8 cellular contexts compared by ENCODE assay signal in genomic region chr4:140756292-140757219, GRCh38. TPM values are rescaled to one million over a fixed set of nuclear protein-coding genes. Genes with fewer than 3 reads are reported as not detected.
DNase-seq lines count a peak whose midpoint lies in the region; ATAC-seq, FAIRE-seq and TF ChIP-seq lines count a peak whose summit lies in the region.

TSS of gene TBC1D9 (minus strand) at chr4:140756385. CDS start at chr4:140756045, 340 bp downstream.

- H3K4me1 Mint-ChIP-seq in stimulated activated naive B cell treated with anti-CD40 and anti-IgM and Interleukin-4, amounts not matched to agents 10 μg/mL and 1 μg/mL and 100 μg/mL, for 72 hours = peaks cover 27 to 73% of the 10 kb centered on the region in 2 donors

- TF ChIP-seq CTCF in A549 (IDR thresholded peaks at IDR 0.05) (peak; percentile 26; the same call in 2 of the 3 replicates), GM12864 (IDR thresholded peaks at IDR 0.05; ENCODE audit: low read depth, low read length, missing control alignments) (peak; percentile 1)

- H3K27me3 Mint-ChIP-seq in stimulated activated naive B cell treated with anti-CD40 and anti-IgM and Interleukin-4, amounts not matched to agents 10 μg/mL and 1 μg/mL and 100 μg/mL, for 72 hours = no peaks in the 10 kb centered on the region

- no peaks in the 10 kb centered on the region for H3K36me3 ChIP-seq in effector memory CD4-positive, alpha-beta T cell (ENCODE audit: control insufficient read depth, insufficient read depth, low read length)

- no peaks in the 10 kb centered on the region for H3K9me3 Mint-ChIP-seq in stimulated activated naive B cell treated with anti-CD40 and anti-IgM and Interleukin-4, amounts not matched to agents 10 μg/mL and 1 μg/mL and 100 μg/mL, for 72 hours

- peaks cover 0 to 5% of the 10 kb centered on the region in 2 donors for H3K36me3 Mint-ChIP-seq in stimulated activated naive B cell treated with anti-CD40 and anti-IgM and Interleukin-4, amounts not matched to agents 10 μg/mL and 1 μg/mL and 100 μg/mL, for 72 hours

- H3K27ac Mint-ChIP-seq in stimulated activated naive B cell treated with anti-CD40 and anti-IgM and Interleukin-4, amounts not matched to agents 10 μg/mL and 1 μg/mL and 100 μg/mL, for 72 hours = peak within 1 kb of the TSS; percentile 91

- no peaks in the 10 kb centered on the region for H3K9me3 ChIP-seq in A549
- no peaks in the 10 kb centered on the region for H3K9me3 ChIP-seq in effector memory CD4-positive, alpha-beta T cell (ENCODE audit: control insufficient read depth, low read length)

- CTCF ChIA-PET in A549 (lab: Yijun Ruan, JAX) = interaction anchor here (0.6 to 1.5 kb wide), 16 partner anchors 8 to 147 kb away, joined by 3 to 6 read pairs (median 4); no protein-coding TSS in a partner anchor

- 1% methylated on average over 30 of the region's 79 CpGs for WGBS in A549 (ENCODE audit: missing lambda C conversion rate)

- H3K4me1 ChIP-seq in A549 = peaks cover 13% of the 10 kb centered on the region; the same call in 2 of the 3 replicates
- H3K4me1 ChIP-seq in effector memory CD4-positive, alpha-beta T cell (ENCODE audit: control insufficient read depth, insufficient read depth, low read length, poor library complexity, severe bottlenecking) = no peaks in the 10 kb centered on the region

- H3K27ac ChIP-seq in A549 = peak within 1 kb of the TSS; percentile 86 to 88
- H3K27ac ChIP-seq in effector memory CD4-positive, alpha-beta T cell (ENCODE audit: insufficient read depth, low read length, poor library complexity, severe bottlenecking) = no peak within 1 kb of the TSS

- peaks cover 8% of the 10 kb centered on the region for H3K27me3 ChIP-seq in effector memory CD4-positive, alpha-beta T cell (replicated peaks; ENCODE audit: control insufficient read depth, insufficient read depth, low read length, poor library complexity, severe bottlenecking)

- peak within 1 kb of the TSS; percentile 70 for H3K4me2 ChIP-seq in A549

- TF ChIP-seq RAD21 in A549 (conservative IDR thresholded peaks at IDR 0.05 in 1 of 2, IDR thresholded peaks at IDR 0.05 in 1 of 2) = peak in 1 of 2 experiments; percentile 15; a peak in 2 of 5 replicates

- no peak for FAIRE-seq in A549 (lab: Jason Lieb, UNC)

- peak within 1 kb of the TSS; percentile 77 for H3K4me3 ChIP-seq in A549
- peak within 1 kb of the TSS; percentile 76 for H3K4me3 ChIP-seq in GM12864 (ENCODE audit: low read depth, low read length)
- H3K4me3 ChIP-seq in effector memory CD4-positive, alpha-beta T cell (ENCODE audit: insufficient read depth, low read depth, low read length, poor library complexity, severe bottlenecking) = peak within 1 kb of the TSS; percentile 46

- peak; percentile 85 to 86 for ATAC-seq in A549
- ATAC-seq in HG02798 (IDR thresholded peaks at IDR 0.05; ENCODE audit: poor library complexity, unreplicated experiment) = peak; percentile 39
- peak; percentile 85 for ATAC-seq in left lobe of liver
- ATAC-seq in stimulated activated naive B cell treated with anti-CD40 and anti-IgM and Interleukin-4, amounts not matched to agents 10 μg/mL and 1 μg/mL and 100 μg/mL, for 72 hours (replicated peaks) = peak; percentile 64

- TF ChIP-seq POLR2A in A549 (IDR thresholded peaks at IDR 0.05; ENCODE audit: low read length) = peak; percentile 51; the same call in 1 of the 2 replicates

- peak within 1 kb of the TSS; percentile 86 to 93 for H3K4me3 Mint-ChIP-seq in stimulated activated naive B cell treated with anti-CD40 and anti-IgM and Interleukin-4, amounts not matched to agents 10 μg/mL and 1 μg/mL and 100 μg/mL, for 72 hours

- TF ChIP-seq EP300 in A549 (IDR thresholded peaks at IDR 0.05) = no peak

- POLR2A ChIA-PET in A549 (lab: Yijun Ruan, JAX) = interaction anchor here (0.9 to 1.8 kb wide), 8 partner anchors 9 to 384 kb away, joined by 3 to 7 read pairs (median 4); partner anchors contain the start of genes ELMOD2 and SCOC

- DNase-seq in A549 (ENCODE audit: low read depth in 1 of 2, low spot score in 1 of 2) (peak; percentile 49 to 77), GM12864 (ENCODE audit: low read depth) (peak; percentile 31), NCI-H1105 (lab: John Stamatoyannopoulos, UW) (peak; percentile 84), SKM-1 (lab: John Stamatoyannopoulos, UW; ENCODE audit: unreplicated experiment) (peak; percentile 79), left lobe of liver (ENCODE audit: low spot score) (peak; percentile 80)
- DNase-seq in effector memory CD4-positive, alpha-beta T cell = no peak
- peak; percentile 65 for DNase-seq in stimulated activated naive B cell treated with anti-CD40 and anti-IgM and Interleukin-4, amounts not matched to agents 10 μg/mL and 1 μg/mL and 100 μg/mL, for 72 hours

TF ChIP-seq in A549, 52 proteins besides CTCF, POLR2A, EP300 and RAD21 (continues in another document):
- TF ChIP-seq HOXB13 (CRISPR knock-in tag; IDR thresholded peaks at IDR 0.05; ENCODE audit: low read depth) (no peak), NPAS2 (CRISPR knock-in tag; IDR thresholded peaks at IDR 0.05; ENCODE audit: borderline replicate concordance) (no peak), REST (IDR thresholded peaks at IDR 0.05) (no peak), PHF8 (IDR thresholded peaks at IDR 0.05; ENCODE audit: borderline replicate concordance, low read depth) (peak; percentile 40; the same call in 1 of the 2 replicates), CBX8 (IDR thresholded peaks at IDR 0.05) (no peak), KDM1A (IDR thresholded peaks at IDR 0.05; ENCODE audit: low read depth) (no peak), TP53 (CRISPR knock-in tag; IDR thresholded peaks at IDR 0.05) (no peak), FOXS1 (CRISPR knock-in tag; IDR thresholded peaks at IDR 0.05) (no peak), CHD4 (IDR thresholded peaks at IDR 0.05; ENCODE audit: borderline replicate concordance) (no peak), MAFK (IDR thresholded peaks at IDR 0.05; ENCODE audit: partially characterized antibody) (no peak), ZFP36 (IDR thresholded peaks at IDR 0.05; ENCODE audit: borderline replicate concordance, partially characterized antibody) (no peak), BCL3 (IDR thresholded peaks at IDR 0.05) (0 out of 3 replicates have a peak, but pooled peaks have one; percentile 29), BHLHE40 (IDR thresholded peaks at IDR 0.05; ENCODE audit: low read depth, low read length) (no peak), ZSCAN20 (CRISPR knock-in tag; IDR thresholded peaks at IDR 0.05) (no peak), RCOR1 (IDR thresholded peaks at IDR 0.05; ENCODE audit: low read depth, low read length) (no peak), MAZ (IDR thresholded peaks at IDR 0.05; ENCODE audit: borderline replicate concordance, low read depth, low read length) (no peak), CEBPB (IDR thresholded peaks at IDR 0.05) (no peak), EHF (CRISPR knock-in tag; IDR thresholded peaks at IDR 0.05) (no peak), FOSB (CRISPR knock-in tag; IDR thresholded peaks at IDR 0.05) (no peak), JUN (IDR thresholded peaks at IDR 0.05) (peak in 1 of 2 experiments; percentile 38; a peak in 1 of 5 replicates), NR3C1 (IDR thresholded peaks at IDR 0.05) (no peak), ESRRA (IDR thresholded peaks at IDR 0.05; ENCODE audit: borderline replicate concordance, low read length) (no peak), HDAC2 (IDR thresholded peaks at IDR 0.05) (peak; percentile 22; the same call in 1 of the 2 replicates), ZC3H11A (IDR thresholded peaks at IDR 0.05) (no peak), CBX2 (IDR thresholded peaks at IDR 0.05; ENCODE audit: borderline replicate concordance, low read depth) (no peak), GATA3 (IDR thresholded peaks at IDR 0.05; ENCODE audit: borderline replicate concordance) (no peak)

RNA-seq across cellular contexts. Expression of gene TBC1D9, which starts in this region (rescaled TPM):
- polyA plus RNA-seq in A549 (2011; rRNA removed) = 11.8 and 12.2 TPM in 2 replicates
- 3.3 and 3.9 TPM in 2 replicates for polyA plus RNA-seq in A549 (2012; cell fraction: cytosol; rRNA removed)
- 3.1 and 3.4 TPM in 2 replicates for polyA plus RNA-seq in A549 (2012; cell fraction: nucleus; rRNA removed)
- 5.0 to 5.6 TPM (median 5.4 TPM) in 3 replicates for polyA plus RNA-seq in A549 (2017; fragmentation: RNase III; extraction: RNeasy Plus Mini Kit Qiagen cat#74134 plus additional on column Dnase treatment)
- 19.6 and 20.0 TPM in 2 replicates for polyA minus RNA-seq in A549 (2011; rRNA and poly(A)+ RNA removed)
- total RNA-seq in left lobe of liver = 7.5 TPM

Comparison
In these comparisons a context has a peak if more than half of its experiments do, and no peak if none do; other contexts are left out.
1. DNase-seq: peak in A549 (2 of 2), GM12864 (single experiment), NCI-H1105 (single experiment), SKM-1 (single experiment), left lobe of liver (single experiment) and stimulated activated naive B cell treated with anti-CD40 and anti-IgM and Interleukin-4, amounts not matched to agents 10 μg/mL and 1 μg/mL and 100 μg/mL, for 72 hours (single experiment); none in effector memory CD4-positive, alpha-beta T cell (0 of 3).
2. Peak in every context shown above with its lines, with median percentiles within 50 percentile points of each other: ATAC-seq and H3K4me3 ChIP-seq.